ENCODE assay signal across 14 cellular contexts in the genomic region with DNA sequence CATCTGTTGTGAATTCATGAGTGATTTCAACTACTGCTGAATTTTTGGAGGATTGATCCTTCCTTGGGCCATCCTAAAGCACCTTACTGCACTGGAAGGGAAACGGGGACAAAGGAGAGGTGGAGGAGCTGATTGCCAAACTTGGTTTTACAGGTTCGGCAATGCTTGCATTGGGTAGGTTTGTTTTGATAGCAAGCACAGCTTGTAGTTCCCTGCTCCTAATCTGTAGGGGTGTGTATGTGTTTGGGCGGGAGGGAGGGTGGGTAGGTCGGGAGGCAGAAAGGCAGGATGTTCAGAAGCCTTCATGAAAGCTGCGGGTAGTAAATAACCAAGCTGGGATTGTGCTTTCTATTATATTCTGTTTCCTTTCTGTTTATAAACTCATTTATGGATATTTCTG. TPM values are rescaled to one million over a fixed set of nuclear protein-coding genes. Genes with fewer than 3 reads are reported as not detected.
DNase-seq lines count a peak whose midpoint lies in the region; ATAC-seq and TF ChIP-seq lines count a peak whose summit lies in the region.
"Had no signal": no experiment of that assay in that cellular context is flagged by ENCODE, and none has a peak within 500 bp of the region (broad histone marks: within the 10 kb centered on the region; RNA-seq: fewer than 3 reads in every experiment).

No MANE protein-coding gene starts in this region.

- no peak overlapping the region for H3K4me2 ChIP-seq in H9 (ENCODE audit: insufficient read depth, insufficient read length, low read length)
- H3K4me2 ChIP-seq: PC-9 had no signal

- no peak overlapping the region for H3K4me3 Mint-ChIP-seq in H9
- H3K4me3 Mint-ChIP-seq in WTC11: no peak overlapping the region
- H3K4me3 Mint-ChIP-seq in activated CD8-positive, alpha-beta T cell treated with anti-CD3 and anti-CD28 coated beads for 36 hours: no peak overlapping the region
- H3K4me3 Mint-ChIP-seq: B cell; CD4-positive, alpha-beta memory T cell had no signal

- POLR2A ChIA-PET in WTC11 (lab: Charles Lee): no interaction called here
- POLR2A ChIA-PET in activated CD8-positive, alpha-beta T cell treated with anti-CD3 and anti-CD28 coated beads for 36 hours (lab: Charles Lee): no interaction called here

- H3K36me3 Mint-ChIP-seq in H9 (ENCODE audit: insufficient read depth in 1 of 3, low read depth in 3 of 3): peaks cover 0 to 12% (median 0%) of the 10 kb centered on the region in 3 experiments; a peak in 5 of 7 replicates
- H3K36me3 Mint-ChIP-seq in WTC11: no peaks in the 10 kb centered on the region
- H3K36me3 Mint-ChIP-seq in activated CD8-positive, alpha-beta T cell treated with anti-CD3 and anti-CD28 coated beads for 36 hours (ENCODE audit: low read depth): peaks cover 3% of the 10 kb centered on the region
- H3K36me3 Mint-ChIP-seq: CD4-positive, alpha-beta memory T cell had no signal

- ATAC-seq in WTC11 (no peak; the same call in 1 of the 2 replicates), left lobe of liver (peak; percentile 64), SK-N-SH treated with all-trans-retinoic acid at 6 μM for 48 hours (no peak)
- no peak for ATAC-seq in activated CD8-positive, alpha-beta T cell treated with anti-CD3 and anti-CD28 coated beads for 36 hours
- ATAC-seq: HCT116 had no signal

- H4K5ac ChIP-seq in H9 (ENCODE audit: insufficient read length, low read depth, low read length): no peak overlapping the region

- H2BK120ac ChIP-seq in H9 (ENCODE audit: low read depth, low read length, poor library complexity, severe bottlenecking): no peak overlapping the region

- peaks cover 2% of the 10 kb centered on the region for H4K20me1 ChIP-seq in H9 (ENCODE audit: control insufficient read depth, insufficient read depth, insufficient read length)

- H2BK20ac ChIP-seq in H9 (ENCODE audit: low read depth, low read length, poor library complexity, severe bottlenecking): no peak overlapping the region

- peak overlapping the region; percentile 68 for H3K27ac ChIP-seq in H9 (ENCODE audit: insufficient read length, low read depth, low read length)
- H3K27ac ChIP-seq in subcutaneous abdominal adipose tissue (ENCODE audit: low read depth, low read length): peak overlapping the region; percentile 76
- H3K27ac ChIP-seq: PC-9 had no signal

- DNase-seq in H9: no peak
- no peak for DNase-seq in WTC11 (ENCODE audit: low spot score)
- no peak for DNase-seq in left lobe of liver (ENCODE audit: low spot score)
- DNase-seq in NCI-H2081 (lab: John Stamatoyannopoulos, UW): no peak
- no peak for DNase-seq in activated CD8-positive, alpha-beta T cell treated with anti-CD3 and anti-CD28 coated beads for 36 hours
- no peak for DNase-seq in middle frontal gyrus (ENCODE audit: extremely low spot score, low spot score)
- DNase-seq: CD4-positive, alpha-beta memory T cell; GF-D8; NCI-H1092; PC-9 had no signal

- H2AFZ ChIP-seq in H9 (ENCODE audit: low read length): no peak overlapping the region
- H2AFZ ChIP-seq: PC-9 had no signal

- H2BK15ac ChIP-seq in H9 (ENCODE audit: low read depth, low read length): no peak overlapping the region

- CTCF ChIA-PET in WTC11 (lab: Charles Lee): interaction anchor here (0.6 to 1.0 kb wide), 3 partner anchors 20 to 243 kb away, joined by 3 to 4 read pairs (median 3); no protein-coding TSS in a partner anchor
- CTCF ChIA-PET in activated CD8-positive, alpha-beta T cell treated with anti-CD3 and anti-CD28 coated beads for 36 hours (lab: Charles Lee): interaction anchor here (1.5 kb wide), 1 partner anchor 243 kb away, joined by 3 read pairs; no protein-coding TSS in a partner anchor

- no peak overlapping the region for H3K9ac ChIP-seq in H9 (ENCODE audit: extremely low read depth, insufficient read length, low read length)
- no peak overlapping the region for H3K9ac ChIP-seq in subcutaneous abdominal adipose tissue (ENCODE audit: low read length in 5 of 5)

- no peak overlapping the region for H4K8ac ChIP-seq in H9 (replicated peaks; ENCODE audit: insufficient read length, low read depth, low read length)

- no peaks in the 10 kb centered on the region for H3K27me3 ChIP-seq in H9 (ENCODE audit: insufficient read depth, low read length)
- H3K27me3 ChIP-seq in subcutaneous abdominal adipose tissue (ENCODE audit: control insufficient read depth in 5 of 5, insufficient read depth in 4 of 5, low read length in 5 of 5): no peaks in the 10 kb centered on the region

- peaks cover 67% of the 10 kb centered on the region; the same call in 1 of the 2 replicates for H3K79me2 ChIP-seq in H9 (ENCODE audit: insufficient read depth, low read length)

- H3K23ac ChIP-seq in H9 (ENCODE audit: insufficient read length, low read depth, low read length): no peak overlapping the region

- H3K4ac ChIP-seq in H9 (ENCODE audit: low read depth, low read length): no peak overlapping the region

- H2BK5ac ChIP-seq in H9 (ENCODE audit: insufficient read length, low read length): no peak overlapping the region

- H3K9me3 Mint-ChIP-seq in H9 (peaks cover 0 to 10% of the 10 kb centered on the region in 2 experiments; a peak in 3 of 5 replicates), WTC11 (peaks cover 4% of the 10 kb centered on the region; the same call in 1 of the 2 replicates)
- peaks cover 3% of the 10 kb centered on the region for H3K9me3 Mint-ChIP-seq in activated CD8-positive, alpha-beta T cell treated with anti-CD3 and anti-CD28 coated beads for 36 hours
- H3K9me3 Mint-ChIP-seq: CD4-positive, alpha-beta memory T cell had no signal

- no peak for TF ChIP-seq CTCF in H9 (conservative IDR thresholded peaks at IDR 0.05)
- no peak for TF ChIP-seq CTCF in WTC11 (IDR thresholded peaks at IDR 0.05)
- no peak for TF ChIP-seq CTCF in activated CD8-positive, alpha-beta T cell treated with anti-CD3 and anti-CD28 coated beads for 36 hours (IDR thresholded peaks at IDR 0.05)

- H4K91ac ChIP-seq in H9 (ENCODE audit: insufficient read length, low read depth, low read length): no peak overlapping the region

- no peak overlapping the region for H2BK12ac ChIP-seq in H9 (ENCODE audit: insufficient read length, low read depth, low read length)

- no peak overlapping the region for H2AK5ac ChIP-seq in H9 (ENCODE audit: insufficient read length, low read length)

- peak overlapping the region in 2 of 3 experiments; percentile 15 to 71; a peak in 4 of 7 replicates for H3K27ac Mint-ChIP-seq in H9
- H3K27ac Mint-ChIP-seq in WTC11: peak overlapping the region; percentile 73
- H3K27ac Mint-ChIP-seq in activated CD8-positive, alpha-beta T cell treated with anti-CD3 and anti-CD28 coated beads for 36 hours: no peak overlapping the region
- H3K27ac Mint-ChIP-seq: B cell; CD4-positive, alpha-beta memory T cell had no signal

- no peak overlapping the region for H3K4me3 ChIP-seq in subcutaneous abdominal adipose tissue (ENCODE audit: low read depth in 1 of 5, low read length in 5 of 5)
- H3K4me3 ChIP-seq: PC-9 had no signal

- no peak overlapping the region for H3K56ac ChIP-seq in H9 (ENCODE audit: insufficient read length, low read depth, low read length)

- H3K27me3 Mint-ChIP-seq in H9 (ENCODE audit: low read depth) (no peaks in the 10 kb centered on the region), WTC11 (ENCODE audit: low read depth) (no peaks in the 10 kb centered on the region)
- H3K27me3 Mint-ChIP-seq in activated CD8-positive, alpha-beta T cell treated with anti-CD3 and anti-CD28 coated beads for 36 hours: no peaks in the 10 kb centered on the region
- H3K27me3 Mint-ChIP-seq: B cell; CD4-positive, alpha-beta memory T cell had no signal

- no peaks in the 10 kb centered on the region for H3K36me3 ChIP-seq in subcutaneous abdominal adipose tissue (ENCODE audit: control insufficient read depth in 5 of 5, insufficient read depth in 5 of 5, low read length in 5 of 5)

- H3K14ac ChIP-seq in H9 (ENCODE audit: insufficient read depth, low read length): no peak overlapping the region

- H3K23me2 ChIP-seq in H9 (ENCODE audit: insufficient read length, low read depth, low read length, poor library complexity, severe bottlenecking): no peaks in the 10 kb centered on the region

- H3K4me1 ChIP-seq in H9 (ENCODE audit: insufficient read depth, low read length): peaks cover 25% of the 10 kb centered on the region
- H3K4me1 ChIP-seq in subcutaneous abdominal adipose tissue (ENCODE audit: control insufficient read depth in 5 of 5, insufficient read depth in 5 of 5, low read length in 5 of 5): peaks cover 0 to 25% (median 16%) of the 10 kb centered on the region in 5 donors

- H3K4me1 Mint-ChIP-seq in H9: peaks cover 79 to 82% of the 10 kb centered on the region in 2 experiments
- H3K4me1 Mint-ChIP-seq in WTC11: peaks cover 88% of the 10 kb centered on the region
- peaks cover 26% of the 10 kb centered on the region for H3K4me1 Mint-ChIP-seq in activated CD8-positive, alpha-beta T cell treated with anti-CD3 and anti-CD28 coated beads for 36 hours (ENCODE audit: low read depth)

- intact Hi-C loops in activated CD8-positive, alpha-beta T cell treated with anti-CD3 and anti-CD28 coated beads for 36 hours (cut with micrococcal nuclease): no loop called here

- no peak overlapping the region for H3T11ph ChIP-seq in H9 (ENCODE audit: low read length)

- WGBS in H9 (ENCODE audit: extremely low coverage, insufficient read length, low lambda C conversion rate): no CpG with 5 or more reads among the region's 5 CpGs

- peak overlapping the region; percentile 19 for H3K18ac ChIP-seq in H9 (ENCODE audit: insufficient read length, low read depth, low read length)

- H3K79me1 ChIP-seq in H9 (ENCODE audit: insufficient read depth, low read depth, low read length, poor library complexity, severe bottlenecking): peaks cover 4% of the 10 kb centered on the region

- H3K9me3 ChIP-seq in H9 (ENCODE audit: control insufficient read depth, low read depth, low read length): no peaks in the 10 kb centered on the region
- H3K9me3 ChIP-seq in subcutaneous abdominal adipose tissue (ENCODE audit: control insufficient read depth in 5 of 5, low read length in 5 of 5): no peaks in the 10 kb centered on the region

TF ChIP-seq in WTC11, 78 proteins besides CTCF, POLR2A, EP300 and RAD21 (continues in another document):
- no peak for TF ChIP-seq NFE2L1 (CRISPR knock-in tag; IDR thresholded peaks at IDR 0.05)

TF ChIP-seq in SK-N-SH treated with all-trans-retinoic acid at 6 μM for 48 hours, 23 proteins besides CTCF, POLR2A, EP300 and RAD21 (continues in another document):
- no peak for TF ChIP-seq ZNF565 (CRISPR knock-in tag; conservative IDR thresholded peaks at IDR 0.05; ENCODE audit: low read depth)
- no peak for TF ChIP-seq ZFP30 (CRISPR knock-in tag; IDR thresholded peaks at IDR 0.05)
- TF ChIP-seq RARB (CRISPR knock-in tag; IDR thresholded peaks at IDR 0.05): no peak
- TF ChIP-seq SNAI2 (CRISPR knock-in tag; IDR thresholded peaks at IDR 0.05): no peak
- TF ChIP-seq ISL1 (CRISPR knock-in tag; IDR thresholded peaks at IDR 0.05): no peak
- TF ChIP-seq ESRRG (CRISPR knock-in tag; IDR thresholded peaks at IDR 0.05): no peak

RNA-seq across cellular contexts. Expression of gene PHLPP1, which starts 24.6 kb away (rescaled TPM):
- 38.8 and 39.9 TPM in 2 replicates for total RNA-seq in H9 (2021)
- 49.1 to 52.0 TPM (median 49.5 TPM) in 3 replicates for total RNA-seq in WTC11 (2021)
- total RNA-seq in left lobe of liver: 18.6 TPM
- 1 to 10 TPM; 8.2 to 8.6 TPM for total RNA-seq in activated CD8-positive, alpha-beta T cell treated with anti-CD3 and anti-CD28 coated beads for 36 hours
